23 cellular contexts compared by ENCODE assay signal in genomic region chr14:93163570-93163969, GRCh38. TPM values are rescaled to one million over a fixed set of nuclear protein-coding genes. Genes with fewer than 3 reads are reported as not detected.
DNase-seq lines count a peak whose midpoint lies in the region; FAIRE-seq and TF ChIP-seq lines count a peak whose summit lies in the region.
"Had no signal": no experiment of that assay in that cellular context is flagged by ENCODE, and none has a peak within 500 bp of the region (broad histone marks: within the 10 kb centered on the region; RNA-seq: fewer than 3 reads in every experiment).

No MANE protein-coding gene starts in this region.

- FAIRE-seq in astrocyte (lab: Jason Lieb, UNC): no peak

- H3K79me2 ChIP-seq in astrocyte (ENCODE audit: insufficient read depth, low read length) (no peaks in the 10 kb centered on the region), mammary epithelial cell (ENCODE audit: insufficient read depth, low read length) (no peaks in the 10 kb centered on the region)

- H3K4me1 ChIP-seq in astrocyte (ENCODE audit: insufficient read depth, low read length) (no peaks in the 10 kb centered on the region), mammary epithelial cell (ENCODE audit: insufficient read depth, low read length) (no peaks in the 10 kb centered on the region)
- H3K4me1 ChIP-seq: esophagus muscularis mucosa, thyroid gland had no signal

- dilution Hi-C loops in mammary epithelial cell (cut with HindIII; ENCODE audit: low sequenced_read_pairs): no loop called here

- H3K4me2 ChIP-seq in astrocyte (ENCODE audit: low read length) (no peak overlapping the region), mammary epithelial cell (ENCODE audit: insufficient read depth, low read depth, low read length) (no peak overlapping the region)

- H3K4me3 ChIP-seq in NB4 (ENCODE audit: low read depth, low read length) (no peak overlapping the region), astrocyte (ENCODE audit: insufficient read depth, low read depth, low read length) (no peak overlapping the region), mammary epithelial cell (replicated peaks in 1 of 3; ENCODE audit: insufficient read depth in 1 of 3, low read depth in 2 of 3, low read length in 3 of 3) (no peak overlapping the region)
- H3K4me3 ChIP-seq: esophagus muscularis mucosa, thyroid gland had no signal

- H3K9ac ChIP-seq in astrocyte (ENCODE audit: low read length): no peak overlapping the region
- H3K9ac ChIP-seq in mammary epithelial cell (ENCODE audit: insufficient read depth, low read length): no peak overlapping the region

- H2AFZ ChIP-seq in astrocyte (ENCODE audit: low read depth, low read length) (no peak overlapping the region), mammary epithelial cell (ENCODE audit: low read depth, low read length) (no peak overlapping the region)

- H3K36me3 ChIP-seq in astrocyte (ENCODE audit: insufficient read depth, low read length) (no peaks in the 10 kb centered on the region), mammary epithelial cell (ENCODE audit: insufficient read depth, low read length) (no peaks in the 10 kb centered on the region)
- H3K36me3 ChIP-seq: esophagus muscularis mucosa, thyroid gland had no signal

- H3K36me3 Mint-ChIP-seq in astrocyte (ENCODE audit: low read depth, unreplicated experiment): no peaks in the 10 kb centered on the region
- H3K36me3 Mint-ChIP-seq: activated naive CD4-positive, alpha-beta T cell treated with anti-CD3 and anti-CD28 coated beads, Interleukin-2, amount 50 U/mL, for 72 hours; CD8-positive, alpha-beta memory T cell; mesothelial cell of epicardium had no signal

- H3K27me3 ChIP-seq in astrocyte (ENCODE audit: insufficient read depth, low read length): no peaks in the 10 kb centered on the region
- no peaks in the 10 kb centered on the region for H3K27me3 ChIP-seq in mammary epithelial cell (ENCODE audit: insufficient read depth, low read length)
- H3K27me3 ChIP-seq: esophagus muscularis mucosa, thyroid gland had no signal

- no peaks in the 10 kb centered on the region for H3K9me3 Mint-ChIP-seq in astrocyte (ENCODE audit: unreplicated experiment)
- H3K9me3 Mint-ChIP-seq: activated naive CD4-positive, alpha-beta T cell treated with anti-CD3 and anti-CD28 coated beads, Interleukin-2, amount 50 U/mL, for 72 hours; activated T-helper 1 cell treated with anti-CD3 and anti-CD28 coated beads, Interleukin-12 subunit alpha, Interleukin-12 subunit beta, Interleukin-2, Interleukin-4 antibody, amounts not matched to agents 30 ng/mL and 10 ng/mL and 1 ng/mL, durations not matched to agents 14 hours and 24 hours and 36 hours; CD8-positive, alpha-beta memory T cell; HFFc6; mesothelial cell of epicardium; nephron had no signal

- TF ChIP-seq CTCF in GM12872 (IDR thresholded peaks at IDR 0.05; ENCODE audit: insufficient read depth, low read depth, low read length): peak; percentile 33; the same call in 1 of the 3 replicates
- TF ChIP-seq CTCF in NB4 (IDR thresholded peaks at IDR 0.05; ENCODE audit: low read depth, low read length): no peak
- TF ChIP-seq CTCF in astrocyte (IDR thresholded peaks at IDR 0.05; ENCODE audit: insufficient read depth, low read depth, low read length): no peak
- no peak for TF ChIP-seq CTCF in mammary epithelial cell (conservative IDR thresholded peaks at IDR 0.05 in 1 of 2, IDR thresholded peaks at IDR 0.05 in 1 of 2; ENCODE audit: extremely low read depth in 1 of 2, insufficient read depth in 1 of 2, low read depth in 1 of 2, low read length in 2 of 2)

- WGBS in mammary epithelial cell (ENCODE audit: low coverage, missing lambda C conversion rate): 64% methylated on average over 5 of the region's 5 CpGs

- no peak for TF ChIP-seq POLR2A in NB4 (IDR thresholded peaks at IDR 0.05; ENCODE audit: extremely low read depth, insufficient read length)

- DNase-seq in HCEC 1CT (peak; percentile 19), NB4 (ENCODE audit: low read depth) (peak; percentile 42), astrocyte (ENCODE audit: low read depth) (no peak), NCI-H2196 treated with DMSO at 0.1 percent for 48 hours (lab: John Stamatoyannopoulos, UW; ENCODE audit: unreplicated experiment) (no peak), NCI-H2107 (lab: John Stamatoyannopoulos, UW) (no peak), mammary epithelial cell (no peak)
- DNase-seq: activated CD4-positive, alpha-beta T cell treated with anti-CD3 and anti-CD28 coated beads for 1 hour; CD8-positive, alpha-beta memory T cell; effector memory CD4-positive, alpha-beta T cell; EL; HFFc6; NCI-H146; NCI-H446; stimulated activated CD4-positive, alpha-beta T cell treated with anti-CD3 and anti-CD28 coated beads, Interleukin-1b, Interleukin-23, amount 100 ng/mL, for 48 hours; stimulated activated naive CD4-positive, alpha-beta T cell treated with Interleukin-2 at 50 U/mL for 16 hours; T-helper 2 cell; thyroid gland had no signal

- H3K4me1 Mint-ChIP-seq in astrocyte (ENCODE audit: low read depth, unreplicated experiment): no peaks in the 10 kb centered on the region
- H3K4me1 Mint-ChIP-seq: CD8-positive, alpha-beta memory T cell; mesothelial cell of epicardium; nephron had no signal

- H3K27me3 Mint-ChIP-seq in astrocyte (ENCODE audit: low read depth, unreplicated experiment): no peaks in the 10 kb centered on the region
- H3K27me3 Mint-ChIP-seq: CD8-positive, alpha-beta memory T cell had no signal

- no TSS peak for BruUV-seq in mammary epithelial cell (replicated peaks; lab: Mats Ljungman, UMichigan)

- H3K9me3 ChIP-seq in astrocyte (ENCODE audit: insufficient read depth, low read depth, low read length) (no peaks in the 10 kb centered on the region), mammary epithelial cell (replicated peaks; ENCODE audit: insufficient read depth, low read length) (no peaks in the 10 kb centered on the region)
- H3K9me3 ChIP-seq: esophagus muscularis mucosa, thyroid gland had no signal

- H3K27ac ChIP-seq in astrocyte (ENCODE audit: low read depth, low read length) (no peak overlapping the region), mammary epithelial cell (ENCODE audit: insufficient read depth, low read depth, low read length) (no peak overlapping the region)
- H3K27ac ChIP-seq: esophagus muscularis mucosa, thyroid gland had no signal

- in situ Hi-C loops in mammary epithelial cell (cut with MboI; ENCODE audit: low sequenced_read_pairs in 2 of 2): no loop called here

- H4K20me1 ChIP-seq in astrocyte (ENCODE audit: insufficient read depth, low read length) (no peaks in the 10 kb centered on the region), mammary epithelial cell (ENCODE audit: insufficient read depth, low read length) (no peaks in the 10 kb centered on the region)

- no peak overlapping the region for H3K4me3 Mint-ChIP-seq in astrocyte (ENCODE audit: unreplicated experiment)
- H3K4me3 Mint-ChIP-seq: activated T-helper 1 cell treated with anti-CD3 and anti-CD28 coated beads, Interleukin-12 subunit alpha, Interleukin-12 subunit beta, Interleukin-2, Interleukin-4 antibody, amounts not matched to agents 30 ng/mL and 10 ng/mL and 1 ng/mL, durations not matched to agents 14 hours and 24 hours and 36 hours; CD8-positive, alpha-beta memory T cell; HFFc6; mesothelial cell of epicardium; nephron had no signal

- CTCF ChIA-PET in mammary epithelial cell (lab: Charles Lee; ENCODE audit: low non-redundant PET): interaction anchor here (0.5 to 0.8 kb wide), 2 partner anchors 212 to 287 kb away, joined by 3 read pairs; no protein-coding TSS in a partner anchor

- intact Hi-C loops in mammary epithelial cell (cut with micrococcal nuclease): no loop called here

- peak overlapping the region; percentile 69 for H3K27ac Mint-ChIP-seq in astrocyte (ENCODE audit: unreplicated experiment)
- H3K27ac Mint-ChIP-seq: activated naive CD4-positive, alpha-beta T cell treated with anti-CD3 and anti-CD28 coated beads, Interleukin-2, amount 50 U/mL, for 72 hours; activated T-helper 1 cell treated with anti-CD3 and anti-CD28 coated beads, Interleukin-12 subunit alpha, Interleukin-12 subunit beta, Interleukin-2, Interleukin-4 antibody, amounts not matched to agents 30 ng/mL and 10 ng/mL and 1 ng/mL, durations not matched to agents 14 hours and 24 hours and 36 hours; CD8-positive, alpha-beta memory T cell; HFFc6; mesothelial cell of epicardium; nephron had no signal

RNA-seq across cellular contexts. Expression of gene MOAP1, which starts 21.1 kb away (rescaled TPM):
- total RNA-seq in astrocyte (15.8 and 16.1 TPM in 2 replicates), mammary epithelial cell (10 to 100 TPM; 11.2 to 18.5 TPM)
- 8.3 TPM for polyA plus RNA-seq in mammary epithelial cell
- 1.1 TPM for polyA minus RNA-seq in mammary epithelial cell

RNA-seq across cellular contexts. Expression of gene LYSET, which starts 21.5 kb away (rescaled TPM):
- total RNA-seq in astrocyte: 9.1 and 9.8 TPM in 2 replicates
- 10 to 100 TPM; 10.5 to 14.0 TPM for total RNA-seq in mammary epithelial cell
- 8.2 TPM for polyA plus RNA-seq in mammary epithelial cell
- polyA minus RNA-seq in mammary epithelial cell: not detected

RNA-seq across cellular contexts. Expression of gene GON7, which starts 43.3 kb away (rescaled TPM):
- total RNA-seq in astrocyte: 5.3 and 5.4 TPM in 2 replicates
- total RNA-seq in mammary epithelial cell: 1 to 10 TPM; 7.2 to 9.3 TPM
- polyA plus RNA-seq in mammary epithelial cell: 7.5 TPM
- 2.2 TPM for polyA minus RNA-seq in mammary epithelial cell

RNA-seq across cellular contexts. Expression of gene UBR7, which starts 43.5 kb away (rescaled TPM):
- total RNA-seq in astrocyte (7.3 and 7.8 TPM in 2 replicates), mammary epithelial cell (10 to 100 TPM; 15.2 to 20.3 TPM)
- polyA plus RNA-seq in mammary epithelial cell: 21.5 TPM
- 45.4 TPM for polyA minus RNA-seq in mammary epithelial cell

RNA-seq across cellular contexts. Expression of gene ITPK1, which starts 47.8 kb away (rescaled TPM):
- 11.2 and 13.0 TPM in 2 replicates for total RNA-seq in astrocyte
- 100 to 1,000 TPM in 1 of 2 donors, 10 to 100 TPM in 1; 38.8 to 104 TPM for total RNA-seq in mammary epithelial cell
- polyA plus RNA-seq in mammary epithelial cell: 80.2 TPM
- polyA minus RNA-seq in mammary epithelial cell: 163 TPM

Comparison
In these comparisons a context has a peak if more than half of its experiments do, and no peak if none do; other contexts are left out.
1. DNase-seq: peak in HCEC 1CT (single experiment) and NB4 (single experiment); none in astrocyte (single experiment), NCI-H2196 treated with DMSO at 0.1 percent for 48 hours (single experiment), NCI-H2107 (single experiment) and mammary epithelial cell (single experiment).